ENCODE assay signal across 9 cellular contexts in the genomic region with DNA sequence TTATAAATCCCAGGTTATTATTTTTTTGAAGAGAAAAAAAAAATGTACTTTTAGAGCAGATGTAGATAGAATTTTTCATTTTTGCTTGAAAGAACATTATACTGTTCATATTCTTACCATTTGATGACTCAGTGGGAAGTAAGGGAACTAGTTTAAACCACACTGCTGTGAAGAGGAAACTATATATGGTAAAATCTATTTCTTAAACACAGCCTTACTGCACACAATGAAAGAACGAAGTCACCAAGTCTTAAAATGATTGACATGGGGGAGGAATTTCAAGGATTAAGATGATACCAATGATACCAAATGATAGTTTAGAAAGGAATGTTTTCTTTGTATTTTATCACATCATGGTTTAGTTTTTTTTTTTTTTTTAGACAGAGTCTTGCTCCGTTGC. TPM values are rescaled to one million over a fixed set of nuclear protein-coding genes. Genes with fewer than 3 reads are reported as not detected.
DNase-seq lines count a peak whose midpoint lies in the region; ATAC-seq, FAIRE-seq and TF ChIP-seq lines count a peak whose summit lies in the region.
"Had no signal": no experiment of that assay in that cellular context is flagged by ENCODE, and none has a peak within 500 bp of the region (broad histone marks: within the 10 kb centered on the region; RNA-seq: fewer than 3 reads in every experiment).

No MANE protein-coding gene starts in this region.

- H3K27ac Mint-ChIP-seq in CD8-positive, alpha-beta memory T cell: peak overlapping the region; percentile 60 to 92 (median 80)
- peak overlapping the region; percentile 89 for H3K27ac Mint-ChIP-seq in activated naive CD8-positive, alpha-beta T cell

- no peaks in the 10 kb centered on the region for H3K9me3 Mint-ChIP-seq in CD8-positive, alpha-beta memory T cell
- H3K9me3 Mint-ChIP-seq in activated naive CD8-positive, alpha-beta T cell (ENCODE audit: low read depth): no peaks in the 10 kb centered on the region

- no peaks in the 10 kb centered on the region for H3K27me3 ChIP-seq in CD8-positive, alpha-beta memory T cell (ENCODE audit: insufficient read depth, low read length, poor library complexity, severe bottlenecking)
- no peaks in the 10 kb centered on the region for H3K27me3 ChIP-seq in HL-60 (ENCODE audit: insufficient read depth, poor library complexity, severe bottlenecking)
- H3K27me3 ChIP-seq in muscle layer of duodenum (ENCODE audit: low read depth, low read length): no peaks in the 10 kb centered on the region

- H3K4me3 ChIP-seq in CD8-positive, alpha-beta memory T cell (ENCODE audit: low read length): no peak overlapping the region
- H3K4me3 ChIP-seq in HL-60 (replicated peaks; ENCODE audit: insufficient read depth, low read length) (no peak overlapping the region), muscle layer of duodenum (ENCODE audit: low read depth in 1 of 2, low read length in 2 of 2) (no peak overlapping the region)

- CTCF ChIA-PET in CD8-positive, alpha-beta memory T cell (lab: Charles Lee): no interaction called here

- H3K27me3 Mint-ChIP-seq in CD8-positive, alpha-beta memory T cell: no peaks in the 10 kb centered on the region
- no peaks in the 10 kb centered on the region for H3K27me3 Mint-ChIP-seq in activated naive CD8-positive, alpha-beta T cell

- H3K9me3 ChIP-seq in CD8-positive, alpha-beta memory T cell (ENCODE audit: low read length): no peaks in the 10 kb centered on the region
- H3K9me3 ChIP-seq in muscle layer of duodenum (ENCODE audit: control insufficient read depth in 1 of 2, low read length in 2 of 2): no peaks in the 10 kb centered on the region

- peak overlapping the region; percentile 55 for H3K27ac ChIP-seq in CD8-positive, alpha-beta memory T cell (ENCODE audit: low read depth, low read length)
- peak overlapping the region; percentile 79 for H3K27ac ChIP-seq in HL-60 (replicated peaks)
- H3K27ac ChIP-seq in muscle layer of duodenum (ENCODE audit: low read length): peak overlapping the region; percentile 58

- H3K36me3 Mint-ChIP-seq in CD8-positive, alpha-beta memory T cell: peaks cover 0 to 40% (median 6%) of the 10 kb centered on the region in 3 donors
- H3K36me3 Mint-ChIP-seq in activated naive CD8-positive, alpha-beta T cell: peaks cover 6% of the 10 kb centered on the region

- no peak for ATAC-seq in HG03045 (IDR thresholded peaks at IDR 0.05; ENCODE audit: unreplicated experiment)
- no peak for ATAC-seq in HG02571 (IDR thresholded peaks at IDR 0.05; ENCODE audit: unreplicated experiment)

- H3K4me3 Mint-ChIP-seq in CD8-positive, alpha-beta memory T cell: peak overlapping the region; percentile 20 to 80 (median 56)
- peak overlapping the region; percentile 58 for H3K4me3 Mint-ChIP-seq in activated naive CD8-positive, alpha-beta T cell

- H3K4me1 ChIP-seq in CD8-positive, alpha-beta memory T cell (ENCODE audit: insufficient read depth, low read length): peaks cover 78% of the 10 kb centered on the region
- H3K4me1 ChIP-seq in muscle layer of duodenum (ENCODE audit: control insufficient read depth in 1 of 2, insufficient read depth in 2 of 2, low read length in 2 of 2): peaks cover 0 to 31% of the 10 kb centered on the region in 2 donors

- DNase-seq in CD8-positive, alpha-beta memory T cell: no peak
- no peak for DNase-seq in HL-60 (ENCODE audit: low read depth in 1 of 2, low spot score in 1 of 2)
- DNase-seq in DMS153 treated with DMSO at 0.1 percent for 48 hours (lab: John Stamatoyannopoulos, UW; ENCODE audit: unreplicated experiment): no peak
- DNase-seq in D721Med (ENCODE audit: insufficient read length, low spot score): no peak
- DNase-seq: NCI-H2171 treated with DMSO at 0.1 percent for 48 hours had no signal

- POLR2A ChIA-PET in CD8-positive, alpha-beta memory T cell (lab: Charles Lee): no interaction called here

- H3K4me1 Mint-ChIP-seq in CD8-positive, alpha-beta memory T cell: peaks cover 68 to 81% (median 76%) of the 10 kb centered on the region in 3 donors
- H3K4me1 Mint-ChIP-seq in activated naive CD8-positive, alpha-beta T cell (ENCODE audit: low read depth): peaks cover 68% of the 10 kb centered on the region

- FAIRE-seq in D721Med (lab: Jason Lieb, UNC): no peak

- TF ChIP-seq CTCF in HL-60 (IDR thresholded peaks at IDR 0.05; ENCODE audit: insufficient read depth, low read length) (no peak), D721Med (IDR thresholded peaks at IDR 0.05; ENCODE audit: insufficient read depth, missing control alignments) (no peak)

- peaks cover 5% of the 10 kb centered on the region for H3K36me3 ChIP-seq in CD8-positive, alpha-beta memory T cell (ENCODE audit: insufficient read depth, low read length)
- H3K36me3 ChIP-seq in muscle layer of duodenum (ENCODE audit: control insufficient read depth in 1 of 2, insufficient read depth in 2 of 2, low read length in 2 of 2): no peaks in the 10 kb centered on the region

RNA-seq across cellular contexts. Expression of a gene that starts 5.0 kb away (rescaled TPM):
- total RNA-seq in CD8-positive, alpha-beta memory T cell: 100 to 1,000 TPM; 294 to 306 TPM
- polyA plus RNA-seq in CD8-positive, alpha-beta memory T cell: 299 TPM
